1 cellular context compared by ENCODE assay signal in genomic region chr7:30062587-30062986, GRCh38.
TF ChIP-seq lines count a peak whose summit lies in the region.

No MANE protein-coding gene starts in this region.

TF ChIP-seq in Ishikawa, 13 proteins besides CTCF, POLR2A, EP300 and RAD21 (continued from another document):
- TF ChIP-seq REST (IDR thresholded peaks at IDR 0.05; ENCODE audit: low read depth) (no peak), EGR1 (IDR thresholded peaks at IDR 0.05) (no peak), NFIC (IDR thresholded peaks at IDR 0.05) (no peak), MAX (IDR thresholded peaks at IDR 0.05) (no peak), TEAD4 (IDR thresholded peaks at IDR 0.05) (no peak), TCF12 (IDR thresholded peaks at IDR 0.05; ENCODE audit: low read depth) (no peak), ZBTB7A (IDR thresholded peaks at IDR 0.05; ENCODE audit: low read depth) (no peak), TAF1 (IDR thresholded peaks at IDR 0.05; ENCODE audit: low read depth) (no peak)
